ENCODE assay signal across 8 cellular contexts in genomic region chr17:68458260-68459029, GRCh38. TPM values are rescaled to one million over a fixed set of nuclear protein-coding genes. Genes with fewer than 3 reads are reported as not detected.
DNase-seq lines count a peak whose midpoint lies in the region; ATAC-seq, FAIRE-seq and TF ChIP-seq lines count a peak whose summit lies in the region.

No MANE protein-coding gene starts in this region.

- H3K4me3 ChIP-seq in A549 (peak overlapping the region; percentile 92), GM12878 (peak overlapping the region; percentile 67)

- H3K9me3 ChIP-seq in A549 (no peaks in the 10 kb centered on the region), GM12878 (replicated peaks; ENCODE audit: control insufficient read depth, insufficient read depth, low read length) (no peaks in the 10 kb centered on the region)

- no peaks in the 10 kb centered on the region for H4K20me1 ChIP-seq in GM12878 (ENCODE audit: control insufficient read depth, insufficient read depth)

- POLR2A ChIA-PET in A549 (lab: Yijun Ruan, JAX), result interaction anchor here (0.6 to 2.6 kb wide), 7 partner anchors 13 to 439 kb away, joined by 3 to 20 read pairs (median 4); partner anchors contain the start of genes AMZ2 and KPNA2
- POLR2A ChIA-PET in GM12878 (lab: Charles Lee), result interaction anchor here (0.5 to 5.6 kb wide), 18 partner anchors 8 to 738 kb away, joined by 3 to 55 read pairs (median 6); partner anchors contain the start of genes AMZ2, ARSG, PRKAR1A and SLC16A6

- ATAC-seq in A549 (no peak), GM12878 (peak; percentile 10), GM18502 (IDR thresholded peaks at IDR 0.05; ENCODE audit: poor library complexity, unreplicated experiment) (no peak), GM18511 (IDR thresholded peaks at IDR 0.05; ENCODE audit: unreplicated experiment) (no peak)

- H3K4me1 ChIP-seq in A549, result peaks cover 19% of the 10 kb centered on the region
- peaks cover 39% of the 10 kb centered on the region for H3K4me1 ChIP-seq in GM12878 (ENCODE audit: control insufficient read depth, insufficient read depth, low read length)

- 43% methylated on average over 12 of the region's 12 CpGs for WGBS in A549 (ENCODE audit: missing lambda C conversion rate)
- WGBS in GM12878 (ENCODE audit: insufficient coverage, insufficient replicate concordance, low lambda C conversion rate, missing lambda C conversion rate), result 0% methylated on average over 12 of the region's 12 CpGs

- H3K79me2 ChIP-seq in GM12878 (ENCODE audit: control insufficient read depth, insufficient read depth, low read length), result peaks cover 8% of the 10 kb centered on the region; the same call in 1 of the 2 replicates

- H3K9me3 Mint-ChIP-seq in HFFc6 (no peaks in the 10 kb centered on the region), mesothelial cell of epicardium (no peaks in the 10 kb centered on the region)

- H3K36me3 Mint-ChIP-seq in HFFc6 (ENCODE audit: low read depth), result no peaks in the 10 kb centered on the region
- H3K36me3 Mint-ChIP-seq in mesothelial cell of epicardium, result no peaks in the 10 kb centered on the region

- H3K4me3 Mint-ChIP-seq in HFFc6, result peak overlapping the region; percentile 90
- H3K4me3 Mint-ChIP-seq in mesothelial cell of epicardium, result peak overlapping the region; percentile 76

- H3K27ac ChIP-seq in A549, result no peak overlapping the region
- H3K27ac ChIP-seq in GM12878 (ENCODE audit: control insufficient read depth, insufficient read depth), result peak overlapping the region; percentile 78

- TF ChIP-seq RAD21 in A549 (conservative IDR thresholded peaks at IDR 0.05 in 1 of 2, IDR thresholded peaks at IDR 0.05 in 1 of 2) (no peak), GM12878 (IDR thresholded peaks at IDR 0.05; ENCODE audit: insufficient read depth, low read depth, low read length) (no peak)

- RAD21 ChIA-PET in GM12878 (lab: Charles Lee; ENCODE audit: unreplicated experiment), result interaction anchor here (0.6 to 14.6 kb wide), 24 partner anchors 8 to 286 kb away, joined by 3 to 157 read pairs (median 5); partner anchors contain the start of genes AMZ2, ARSG, PRKAR1A and SLC16A6

- no peak overlapping the region; the same call in 1 of the 2 replicates for H2AFZ ChIP-seq in GM12878 (ENCODE audit: control insufficient read depth, low read depth, low read length)

- intact Hi-C loops in GM12878 (cut with micrococcal nuclease; ENCODE audit: unreplicated experiment), result no loop called here

- H3K27ac Mint-ChIP-seq in HFFc6 (peak overlapping the region; percentile 89), mesothelial cell of epicardium (peak overlapping the region; percentile 95)

- no peaks in the 10 kb centered on the region for H3K27me3 ChIP-seq in GM12878 (replicated peaks in 1 of 2; ENCODE audit: control insufficient read depth in 2 of 2, insufficient read depth in 2 of 2, low read length in 1 of 2)

- DNase-seq in A549 (ENCODE audit: low read depth in 1 of 2, low spot score in 1 of 2), result no peak
- DNase-seq in HFFc6, result no peak
- DNase-seq in GM12878 (ENCODE audit: low read depth, low spot score), result no peak
- DNase-seq in mesothelial cell of epicardium (ENCODE audit: low spot score in 2 of 2, unreplicated experiment in 2 of 2), result no peak
- no peak for DNase-seq in stimulated activated CD4-positive, alpha-beta T cell treated with anti-CD3 and anti-CD28 coated beads, Interleukin-2, amount 100 ng/mL, for 24 hours
- no peak for DNase-seq in NCI-H82 (lab: John Stamatoyannopoulos, UW)

- BruUV-seq in GM12878 (replicated peaks; lab: Mats Ljungman, UMichigan), result TSS peak; percentile 92

- TF ChIP-seq EP300 in A549 (IDR thresholded peaks at IDR 0.05), result no peak
- no peak; a peak in 2 of 4 replicates for TF ChIP-seq EP300 in GM12878 (IDR thresholded peaks at IDR 0.05; ENCODE audit: borderline replicate concordance in 1 of 2, control insufficient read depth in 1 of 2, low read depth in 2 of 2, low read length in 2 of 2)

- in situ Hi-C loops in GM12878 (cut with MboI), result loop anchor here (5.0 kb wide), 2 partner anchors 196 to 276 kb away; no protein-coding TSS in a partner anchor

- H3K4me1 Mint-ChIP-seq in HFFc6 (ENCODE audit: low read depth) (peaks cover 47% of the 10 kb centered on the region), mesothelial cell of epicardium (peaks cover 23% of the 10 kb centered on the region)

- no peaks in the 10 kb centered on the region for H3K36me3 ChIP-seq in GM12878 (ENCODE audit: control insufficient read depth in 2 of 2, insufficient read depth in 2 of 2, low read length in 1 of 2)

- H3K4me2 ChIP-seq in A549, result peak overlapping the region; percentile 93
- peak overlapping the region; percentile 83 for H3K4me2 ChIP-seq in GM12878 (ENCODE audit: control insufficient read depth, insufficient read depth)

- peak overlapping the region; percentile 62 for H3K9ac ChIP-seq in GM12878 (ENCODE audit: control insufficient read depth, insufficient read depth, low read length)

- SMC1A ChIA-PET in GM12878 (lab: Charles Lee; ENCODE audit: uncharacterized antibody, unreplicated experiment), result interaction anchor here (0.6 to 16.2 kb wide), 19 partner anchors 10 to 422 kb away, joined by 3 to 288 read pairs (median 8); partner anchors contain the start of genes AMZ2, KPNA2 and PRKAR1A

- CTCF ChIA-PET in A549 (lab: Yijun Ruan, JAX), result interaction anchor here (0.6 to 11.7 kb wide), 15 partner anchors 8 to 567 kb away, joined by 3 to 115 read pairs (median 5); no protein-coding TSS in a partner anchor
- CTCF ChIA-PET in GM12878 (lab: Yijun Ruan, JAX), result interaction anchor here (0.6 to 10.9 kb wide), 26 partner anchors 9 to 1091 kb away, joined by 3 to 222 read pairs (median 4); partner anchors contain the start of genes AMZ2 and SLC16A6

- no peak for TF ChIP-seq CTCF in A549 (IDR thresholded peaks at IDR 0.05)
- no peak for TF ChIP-seq CTCF in HFFc6 (IDR thresholded peaks at IDR 0.05)
- TF ChIP-seq CTCF in GM12878 (IDR thresholded peaks at IDR 0.05 in 2 of 3, conservative IDR thresholded peaks at IDR 0.05 in 1 of 3; ENCODE audit: control insufficient read depth in 2 of 3, extremely low read depth in 1 of 3, insufficient read depth in 1 of 3, low read depth in 3 of 3, low read length in 3 of 3), result no peak
- TF ChIP-seq CTCF in mesothelial cell of epicardium (IDR thresholded peaks at IDR 0.05; ENCODE audit: unreplicated experiment), result no peak

- TF ChIP-seq POLR2A in A549 (IDR thresholded peaks at IDR 0.05; ENCODE audit: low read length), result no peak
- TF ChIP-seq POLR2A in GM12878 (IDR thresholded peaks at IDR 0.05; ENCODE audit: low read depth, low read length), result no peak

- H3K27me3 Mint-ChIP-seq in HFFc6 (ENCODE audit: insufficient read depth), result peaks cover 10% of the 10 kb centered on the region
- no peaks in the 10 kb centered on the region for H3K27me3 Mint-ChIP-seq in mesothelial cell of epicardium (ENCODE audit: low read depth)

- FAIRE-seq in A549 (lab: Jason Lieb, UNC) (no peak), GM12878 (lab: Jason Lieb, UNC) (no peak)

RNA-seq across cellular contexts. Expression of gene WIPI1, which starts 1.1 kb away (rescaled TPM):
- polyA plus RNA-seq in A549 (2011; rRNA removed), result 19.7 and 26.1 TPM in 2 replicates
- 5.2 and 6.7 TPM in 2 replicates for polyA plus RNA-seq in A549 (2012; cell fraction: cytosol; rRNA removed)
- 3.3 and 3.4 TPM in 2 replicates for polyA plus RNA-seq in A549 (2012; cell fraction: nucleus; rRNA removed)
- polyA plus RNA-seq in A549 (2017; fragmentation: RNase III; extraction: RNeasy Plus Mini Kit Qiagen cat#74134 plus additional on column Dnase treatment), result 6.9 to 11.6 TPM (median 9.5 TPM) in 3 replicates
- polyA minus RNA-seq in A549 (2011; rRNA and poly(A)+ RNA removed), result 16.2 and 25.9 TPM in 2 replicates
- total RNA-seq in HFFc6 (2021; fragmentation: NEBNext Ultra II Directional; extraction: Animal tissue kit (Norgen Biotek cat#: 25700)), result 10 to 100 TPM; 62.6 to 90.9 (median 84.9) TPM
- 19.9 and 25.9 TPM in 2 replicates for total RNA-seq in GM12878 (2013; cell fraction: nucleolus; rRNA removed)
- 26.9 and 35.0 TPM in 2 replicates for total RNA-seq in GM12878 (2014; rRNA removed)
- total RNA-seq in GM12878 (2014; rRNA removed; fragmentation: Illumina TruSeq; extraction: Trizol), result 25.5 and 26.8 TPM in 2 replicates
- 23.9 and 24.2 TPM in 2 replicates for total RNA-seq in GM12878 (2021)
- 16.3 TPM for polyA plus RNA-seq in GM12878 (2011; ENCODE audit: low read depth)
- 11.1 and 11.7 TPM in 2 replicates for polyA plus RNA-seq in GM12878 (2011; rRNA removed)
- 12.0 and 13.2 TPM in 2 replicates for polyA plus RNA-seq in GM12878 (2011; cell fraction: cytosol; rRNA removed)
- polyA plus RNA-seq in GM12878 (2011; cell fraction: nucleus; rRNA removed), result 10.7 and 12.1 TPM in 2 replicates
- polyA plus RNA-seq in GM12878 (2012), result 21.1 and 24.4 TPM in 2 replicates
- polyA plus RNA-seq in GM12878 (2014; fragmentation: Illumina TruSeq; extraction: Trizol), result 28.8 and 34.6 TPM in 2 replicates
- polyA plus RNA-seq in GM12878 (2014; fragmentation: Nextera tagmentation; extraction: Ambion mirVana), result 1 to 10 TPM; 6.5 to 7.1 TPM
- polyA plus RNA-seq in GM12878 (2014; rRNA removed), result 26.0 and 37.7 TPM in 2 replicates
- 10 to 100 TPM; 39.1 to 44.5 TPM for polyA plus RNA-seq in GM12878 (2016; fragmentation: Nextera tagmentation; extraction: Ambion mirVana)
- polyA minus RNA-seq in GM12878 (2011; rRNA and poly(A)+ RNA removed), result 13.0 and 14.8 TPM in 2 replicates
- polyA minus RNA-seq in GM12878 (2011; cell fraction: cytosol; rRNA and poly(A)+ RNA removed), result 3.6 and 5.4 TPM in 2 replicates
- 6.2 and 8.6 TPM in 2 replicates for polyA minus RNA-seq in GM12878 (2011; cell fraction: nucleus; rRNA and poly(A)+ RNA removed)
- 27.2 to 31.7 TPM (median 28.4 TPM) in 3 replicates for total RNA-seq in mesothelial cell of epicardium

RNA-seq across cellular contexts. Expression of gene PRKAR1A, which starts 53.8 kb away (rescaled TPM):
- polyA plus RNA-seq in A549 (2011; rRNA removed), result 244 and 370 TPM in 2 replicates
- 109 and 137 TPM in 2 replicates for polyA plus RNA-seq in A549 (2012; cell fraction: cytosol; rRNA removed)
- polyA plus RNA-seq in A549 (2012; cell fraction: nucleus; rRNA removed), result 108 and 114 TPM in 2 replicates
- 239 to 259 TPM (median 244 TPM) in 3 replicates for polyA plus RNA-seq in A549 (2017; fragmentation: RNase III; extraction: RNeasy Plus Mini Kit Qiagen cat#74134 plus additional on column Dnase treatment)
- 386 and 403 TPM in 2 replicates for polyA minus RNA-seq in A549 (2011; rRNA and poly(A)+ RNA removed)
- 100 to 1,000 TPM; 265 to 302 (median 292) TPM for total RNA-seq in HFFc6 (2021; fragmentation: NEBNext Ultra II Directional; extraction: Animal tissue kit (Norgen Biotek cat#: 25700))
- total RNA-seq in GM12878 (2013; cell fraction: nucleolus; rRNA removed), result 213 and 214 TPM in 2 replicates
- 91.0 and 130 TPM in 2 replicates for total RNA-seq in GM12878 (2014; rRNA removed)
- total RNA-seq in GM12878 (2014; rRNA removed; fragmentation: Illumina TruSeq; extraction: Trizol), result 129 and 130 TPM in 2 replicates
- total RNA-seq in GM12878 (2021), result 164 and 167 TPM in 2 replicates
- 57.5 TPM for polyA plus RNA-seq in GM12878 (2011; ENCODE audit: low read depth)
- 196 and 292 TPM in 2 replicates for polyA plus RNA-seq in GM12878 (2011; rRNA removed)
- polyA plus RNA-seq in GM12878 (2011; cell fraction: cytosol; rRNA removed), result 114 and 138 TPM in 2 replicates
- polyA plus RNA-seq in GM12878 (2011; cell fraction: nucleus; rRNA removed), result 115 and 132 TPM in 2 replicates
- polyA plus RNA-seq in GM12878 (2012), result 89.6 and 124 TPM in 2 replicates
- 120 and 143 TPM in 2 replicates for polyA plus RNA-seq in GM12878 (2014; fragmentation: Illumina TruSeq; extraction: Trizol)
- polyA plus RNA-seq in GM12878 (2014; fragmentation: Nextera tagmentation; extraction: Ambion mirVana), result 10 to 100 TPM; 29.1 to 35.6 TPM
- polyA plus RNA-seq in GM12878 (2014; rRNA removed), result 111 and 112 TPM in 2 replicates
- polyA plus RNA-seq in GM12878 (2016; fragmentation: Nextera tagmentation; extraction: Ambion mirVana), result 100 to 1,000 TPM; 191 to 200 TPM
- polyA minus RNA-seq in GM12878 (2011; rRNA and poly(A)+ RNA removed), result 160 and 210 TPM in 2 replicates
- 143 and 148 TPM in 2 replicates for polyA minus RNA-seq in GM12878 (2011; cell fraction: cytosol; rRNA and poly(A)+ RNA removed)
- polyA minus RNA-seq in GM12878 (2011; cell fraction: nucleus; rRNA and poly(A)+ RNA removed), result 135 and 198 TPM in 2 replicates
- total RNA-seq in mesothelial cell of epicardium, result 268 to 276 TPM (median 268 TPM) in 3 replicates

Comparison
In these comparisons a context has a peak if more than half of its experiments do, and no peak if none do; other contexts are left out.
1. Of the 24 proteins assayed by ChIP-seq in both GM12878 and A549: peak only in GM12878: CHD2 and JUNB; only in A549: none; in both: none; in neither: 22.